Comparison of ENCODE assay signal across 14 cellular contexts in the genomic region with DNA sequence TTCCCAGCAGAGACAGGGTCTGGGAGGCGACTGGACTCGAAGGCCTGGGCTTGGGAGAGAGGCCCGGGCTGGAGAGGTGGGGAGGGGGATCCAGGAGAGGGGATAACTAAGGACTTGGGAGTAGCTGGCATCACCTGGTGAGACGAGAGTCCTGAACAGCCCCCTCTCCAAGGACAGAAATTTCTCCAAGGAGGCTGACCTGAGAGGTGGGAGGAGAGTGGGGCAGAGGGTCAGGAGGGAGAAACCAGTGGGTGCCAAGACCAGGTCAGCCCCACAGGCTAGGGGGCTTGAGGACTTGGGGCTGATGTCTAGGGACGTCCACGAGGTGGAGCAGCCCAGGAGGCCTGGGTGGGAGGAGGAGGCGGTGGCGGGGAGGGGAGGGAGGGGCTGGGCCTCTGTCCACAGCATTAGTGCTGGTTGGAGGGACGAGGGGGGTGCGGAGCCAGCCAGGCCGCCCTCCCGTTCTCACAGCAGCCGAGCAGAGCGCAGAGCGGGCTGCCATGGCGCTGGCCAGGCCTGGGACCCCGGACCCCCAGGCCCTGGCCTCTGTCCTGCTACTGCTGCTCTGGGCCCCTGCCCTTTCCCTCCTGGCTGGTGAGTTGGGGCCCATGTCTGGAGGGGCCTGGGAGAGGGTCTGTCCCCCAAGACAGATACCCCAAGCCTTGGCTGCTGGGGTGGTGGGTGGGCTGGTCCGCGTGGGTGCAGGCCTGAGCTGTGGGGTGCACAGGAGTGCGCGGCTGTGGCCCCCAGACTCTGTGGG. TPM values are rescaled to one million over a fixed set of nuclear protein-coding genes. Genes with fewer than 3 reads are reported as not detected.
DNase-seq lines count a peak whose midpoint lies in the region; ATAC-seq and TF ChIP-seq lines count a peak whose summit lies in the region.
"Had no signal": no experiment of that assay in that cellular context is flagged by ENCODE, and none has a peak within 500 bp of the region (broad histone marks: within the 10 kb centered on the region; RNA-seq: fewer than 3 reads in every experiment).

A gene (plus strand): TSS at position 437 of the 760 bp plus-strand sequence. CDS start 64 bp downstream, at position 501.

- in situ Hi-C loops in mammary epithelial cell (cut with MboI; ENCODE audit: low sequenced_read_pairs in 2 of 2) = no loop called here

- peak within 1 kb of the TSS; percentile 78 for H3K27ac ChIP-seq in caudate nucleus (ENCODE audit: low read depth, low read length)
- H3K27ac ChIP-seq in mammary epithelial cell (ENCODE audit: insufficient read depth, low read depth, low read length) = no peak within 1 kb of the TSS
- H3K27ac ChIP-seq: ascending aorta had no signal

- no peak for DNase-seq in activated naive CD4-positive, alpha-beta T cell treated with anti-CD3 and anti-CD28 coated beads, Interleukin-2, amount 50 U/mL, for 72 hours (ENCODE audit: low spot score in 2 of 2)
- peak in 32 of 61 donors; percentile 19 to 72 (median 42) for DNase-seq in caudate nucleus (lab: John Stamatoyannopoulos, UW)
- peak; percentile 28 for DNase-seq in kidney glomerular epithelial cell (lab: John Stamatoyannopoulos, UW)
- DNase-seq in type B pancreatic cell (ENCODE audit: extremely low spot score, unreplicated experiment) = no peak
- no peak for DNase-seq in mammary epithelial cell
- DNase-seq in cerebellar nuclear complex (lab: John Stamatoyannopoulos, UW) = no peak
- DNase-seq in GM20000 (ENCODE audit: low spot score) = no peak
- DNase-seq: activated CD8-positive, alpha-beta memory T cell treated with anti-CD3 and anti-CD28 coated beads, Interleukin-2, amount 10 ng/mL, durations not matched to agents 7 days and 5 days; MG63; NCI-H774; T-cell had no signal

- no peaks in the 10 kb centered on the region for H3K79me2 ChIP-seq in mammary epithelial cell (ENCODE audit: insufficient read depth, low read length)

- 50% methylated on average over 1 of the region's 21 CpGs for WGBS in mammary epithelial cell (ENCODE audit: low coverage, missing lambda C conversion rate)

- no peaks in the 10 kb centered on the region for H3K9me3 ChIP-seq in mammary epithelial cell (replicated peaks; ENCODE audit: insufficient read depth, low read length)
- H3K9me3 ChIP-seq: ascending aorta, MG63 had no signal

- no peaks in the 10 kb centered on the region for H3K36me3 Mint-ChIP-seq in activated naive CD4-positive, alpha-beta T cell treated with anti-CD3 and anti-CD28 coated beads, Interleukin-2, amount 50 U/mL, for 24 hours
- no peaks in the 10 kb centered on the region for H3K36me3 Mint-ChIP-seq in activated naive CD4-positive, alpha-beta T cell treated with anti-CD3 and anti-CD28 coated beads, Interleukin-2, amount 50 U/mL, for 72 hours
- no peaks in the 10 kb centered on the region for H3K36me3 Mint-ChIP-seq in type B pancreatic cell
- H3K36me3 Mint-ChIP-seq: activated CD8-positive, alpha-beta memory T cell treated with anti-CD3 and anti-CD28 coated beads, Interleukin-2, amount 10 ng/mL, durations not matched to agents 7 days and 5 days; memory B cell; T-cell had no signal

- no peaks in the 10 kb centered on the region for H3K4me1 ChIP-seq in mammary epithelial cell (ENCODE audit: insufficient read depth, low read length)
- H3K4me1 ChIP-seq: ascending aorta had no signal

- peaks cover 31% of the 10 kb centered on the region for H3K4me1 Mint-ChIP-seq in activated naive CD4-positive, alpha-beta T cell treated with anti-CD3 and anti-CD28 coated beads, Interleukin-2, amount 50 U/mL, for 24 hours
- H3K4me1 Mint-ChIP-seq in type B pancreatic cell (ENCODE audit: unreplicated experiment) = peaks cover 40% of the 10 kb centered on the region

- no peaks in the 10 kb centered on the region for H3K9me3 Mint-ChIP-seq in activated naive CD4-positive, alpha-beta T cell treated with anti-CD3 and anti-CD28 coated beads, Interleukin-2, amount 50 U/mL, for 24 hours
- no peaks in the 10 kb centered on the region for H3K9me3 Mint-ChIP-seq in activated naive CD4-positive, alpha-beta T cell treated with anti-CD3 and anti-CD28 coated beads, Interleukin-2, amount 50 U/mL, for 72 hours
- H3K9me3 Mint-ChIP-seq in type B pancreatic cell = no peaks in the 10 kb centered on the region
- H3K9me3 Mint-ChIP-seq: memory B cell, T-cell had no signal

- H3K36me3 ChIP-seq in mammary epithelial cell (ENCODE audit: insufficient read depth, low read length) = no peaks in the 10 kb centered on the region
- H3K36me3 ChIP-seq: ascending aorta, MG63 had no signal

- dilution Hi-C loops in mammary epithelial cell (cut with HindIII; ENCODE audit: low sequenced_read_pairs) = no loop called here

- TF ChIP-seq CTCF in type B pancreatic cell (conservative IDR thresholded peaks at IDR 0.05) (peak; percentile 60), mammary epithelial cell (conservative IDR thresholded peaks at IDR 0.05 in 1 of 2, IDR thresholded peaks at IDR 0.05 in 1 of 2; ENCODE audit: extremely low read depth in 1 of 2, insufficient read depth in 1 of 2, low read depth in 1 of 2, low read length in 2 of 2) (no peak), GM20000 (IDR thresholded peaks at IDR 0.05; ENCODE audit: extremely low read depth, missing control alignments) (no peak)

- CTCF ChIA-PET in mammary epithelial cell (lab: Charles Lee; ENCODE audit: low non-redundant PET) = no interaction called here

- H3K27me3 Mint-ChIP-seq in activated naive CD4-positive, alpha-beta T cell treated with anti-CD3 and anti-CD28 coated beads, Interleukin-2, amount 50 U/mL, for 24 hours = no peaks in the 10 kb centered on the region
- peaks cover 21% of the 10 kb centered on the region for H3K27me3 Mint-ChIP-seq in type B pancreatic cell

- intact Hi-C loops in mammary epithelial cell (cut with micrococcal nuclease) = loop anchor here (10.0 kb wide), 3 partner anchors 451 to 991 kb away; a partner anchor contains a TSS

- H3K27ac Mint-ChIP-seq in activated naive CD4-positive, alpha-beta T cell treated with anti-CD3 and anti-CD28 coated beads, Interleukin-2, amount 50 U/mL, for 24 hours = peak within 1 kb of the TSS; percentile 25
- H3K27ac Mint-ChIP-seq in activated naive CD4-positive, alpha-beta T cell treated with anti-CD3 and anti-CD28 coated beads, Interleukin-2, amount 50 U/mL, for 72 hours = no peak within 1 kb of the TSS
- peak within 1 kb of the TSS; percentile 73 for H3K27ac Mint-ChIP-seq in type B pancreatic cell
- H3K27ac Mint-ChIP-seq: activated CD8-positive, alpha-beta memory T cell treated with anti-CD3 and anti-CD28 coated beads, Interleukin-2, amount 10 ng/mL, durations not matched to agents 7 days and 5 days; memory B cell; T-cell had no signal

- no peak within 1 kb of the TSS for H2AFZ ChIP-seq in mammary epithelial cell (ENCODE audit: low read depth, low read length)

- no peak within 1 kb of the TSS for H3K4me2 ChIP-seq in mammary epithelial cell (ENCODE audit: insufficient read depth, low read depth, low read length)

- BruUV-seq in mammary epithelial cell (replicated peaks; lab: Mats Ljungman, UMichigan) = no TSS peak

- H3K4me3 ChIP-seq in mammary epithelial cell (replicated peaks in 1 of 3; ENCODE audit: insufficient read depth in 1 of 3, low read depth in 2 of 3, low read length in 3 of 3) = no peak within 1 kb of the TSS
- H3K4me3 ChIP-seq: ascending aorta, MG63 had no signal

- no peaks in the 10 kb centered on the region for H4K20me1 ChIP-seq in mammary epithelial cell (ENCODE audit: insufficient read depth, low read length)

- ATAC-seq in activated naive CD4-positive, alpha-beta T cell treated with anti-CD3 and anti-CD28 coated beads, Interleukin-2, amount 50 U/mL, for 72 hours = no peak
- ATAC-seq: activated CD8-positive, alpha-beta memory T cell treated with anti-CD3 and anti-CD28 coated beads, Interleukin-2, amount 10 ng/mL, durations not matched to agents 7 days and 5 days; T-cell had no signal

- no peak within 1 kb of the TSS for H3K9ac ChIP-seq in mammary epithelial cell (ENCODE audit: insufficient read depth, low read length)

- no peaks in the 10 kb centered on the region for H3K27me3 ChIP-seq in mammary epithelial cell (ENCODE audit: insufficient read depth, low read length)
- H3K27me3 ChIP-seq: ascending aorta, MG63 had no signal

- H3K4me3 Mint-ChIP-seq in activated naive CD4-positive, alpha-beta T cell treated with anti-CD3 and anti-CD28 coated beads, Interleukin-2, amount 50 U/mL, for 24 hours = no peak within 1 kb of the TSS
- peak within 1 kb of the TSS; percentile 88 for H3K4me3 Mint-ChIP-seq in type B pancreatic cell
- H3K4me3 Mint-ChIP-seq: activated CD8-positive, alpha-beta memory T cell treated with anti-CD3 and anti-CD28 coated beads, Interleukin-2, amount 10 ng/mL, durations not matched to agents 7 days and 5 days; memory B cell; T-cell had no signal

RNA-seq across cellular contexts. Expression of the gene that starts here (rescaled TPM):
- total RNA-seq in activated naive CD4-positive, alpha-beta T cell treated with anti-CD3 and anti-CD28 coated beads, Interleukin-2, amount 50 U/mL, for 72 hours = under 1 TPM in 1 of 2 donors, not detected in 1; 0.14 TPM
- total RNA-seq in type B pancreatic cell (ENCODE audit: low replicate concordance) (1.1 and 61.1 TPM in 2 replicates), mammary epithelial cell (under 1 TPM in 1 of 2 donors, not detected in 1; 0.17 TPM)
- not detected for polyA plus RNA-seq in mammary epithelial cell
- polyA minus RNA-seq in mammary epithelial cell = not detected
- total RNA-seq: activated CD8-positive, alpha-beta memory T cell treated with anti-CD3 and anti-CD28 coated beads, Interleukin-2, amount 10 ng/mL, durations not matched to agents 7 days and 5 days; ascending aorta had no signal

Comparison
In these comparisons a context has a peak if more than half of its experiments do, and no peak if none do; other contexts are left out.
1. H3K27ac Mint-ChIP-seq: peak in activated naive CD4-positive, alpha-beta T cell treated with anti-CD3 and anti-CD28 coated beads, Interleukin-2, amount 50 U/mL, for 24 hours (single experiment) and type B pancreatic cell (single experiment); none in activated naive CD4-positive, alpha-beta T cell treated with anti-CD3 and anti-CD28 coated beads, Interleukin-2, amount 50 U/mL, for 72 hours (0 of 2).
2. DNase-seq: peak in caudate nucleus (32 of 61) and kidney glomerular epithelial cell (single experiment); none in activated naive CD4-positive, alpha-beta T cell treated with anti-CD3 and anti-CD28 coated beads, Interleukin-2, amount 50 U/mL, for 72 hours (0 of 2), type B pancreatic cell (single experiment), mammary epithelial cell (single experiment), cerebellar nuclear complex (0 of 2) and GM20000 (single experiment).